ENCODE assay signal across 8 cellular contexts in genomic region chr2:186427017-186427350, GRCh38. TPM values are rescaled to one million over a fixed set of nuclear protein-coding genes. Genes with fewer than 3 reads are reported as not detected.
DNase-seq lines count a peak whose midpoint lies in the region; ATAC-seq and TF ChIP-seq lines count a peak whose summit lies in the region.
"Not testable (repeated sequence)": the region's sequence is repeated elsewhere in the genome, so short reads cannot be mapped to it uniquely, and the experiment has no call there.

No MANE protein-coding gene starts in this region.

- not testable (repeated sequence) for H2AFZ ChIP-seq in PC-3 (ENCODE audit: low read length)

- not testable (repeated sequence) for BruUV-seq in PC-3 (replicated peaks; lab: Mats Ljungman, UMichigan)

- H3K9ac ChIP-seq in PC-3 (ENCODE audit: low read length): not testable (repeated sequence)

- POLR2A ChIA-PET in PC-3 (lab: Charles Lee; ENCODE audit: unreplicated experiment): not testable (repeated sequence)

- H4K20me1 ChIP-seq in PC-3 (ENCODE audit: low read length): not testable (repeated sequence)

- CTCF ChIA-PET in PC-3 (lab: Charles Lee): not testable (repeated sequence)

- 0 out of 2 replicates have a peak overlapping the region, but pooled peaks have one; percentile 65 for H3K27ac ChIP-seq in PC-3 (ENCODE audit: low read length)

- not testable (repeated sequence) for H3K36me3 ChIP-seq in PC-3 (ENCODE audit: low read depth, low read length)

- peak overlapping the region; percentile 25 for H3K4me2 ChIP-seq in PC-3 (ENCODE audit: low read length)

- H3K9me3 ChIP-seq in PC-3 (ENCODE audit: low read length): not testable (repeated sequence)

- intact Hi-C loops in PC-3 (cut with micrococcal nuclease): loop anchor here (10.0 kb wide), 1 partner anchor 292 kb away; no protein-coding TSS in a partner anchor

- ATAC-seq in GM18511 (IDR thresholded peaks at IDR 0.05; ENCODE audit: unreplicated experiment) (peak; percentile 59), GM19035 (IDR thresholded peaks at IDR 0.05; ENCODE audit: unreplicated experiment) (peak; percentile 38), GM21360 (IDR thresholded peaks at IDR 0.05; ENCODE audit: unreplicated experiment) (peak; percentile 24), GM21737 (IDR thresholded peaks at IDR 0.05; ENCODE audit: unreplicated experiment) (peak; percentile 53), HG02884 (IDR thresholded peaks at IDR 0.05; ENCODE audit: unreplicated experiment) (peak; percentile 29), HG03097 (IDR thresholded peaks at IDR 0.05; ENCODE audit: low FRiP score, unreplicated experiment) (peak; percentile 29), HG03457 (IDR thresholded peaks at IDR 0.05; ENCODE audit: unreplicated experiment) (peak; percentile 40)
- not testable (repeated sequence) for ATAC-seq in PC-3

- H3K79me2 ChIP-seq in PC-3 (ENCODE audit: low read length): not testable (repeated sequence)

- not testable (repeated sequence) for H3K4me3 ChIP-seq in PC-3 (ENCODE audit: low read length)

- not testable (repeated sequence) for DNase-seq in PC-3

- H3K27me3 ChIP-seq in PC-3 (ENCODE audit: low read length): not testable (repeated sequence)

- not testable (repeated sequence) for H3K9me2 ChIP-seq in PC-3 (replicated peaks; ENCODE audit: low read length)

- TF ChIP-seq CTCF in PC-3 (conservative IDR thresholded peaks at IDR 0.05; ENCODE audit: low read depth, low read length): not testable (repeated sequence)

- H3F3A ChIP-seq in PC-3 (ENCODE audit: low read length, unreplicated experiment): not testable (repeated sequence)

- peaks cover 33% of the 10 kb centered on the region for H3K4me1 ChIP-seq in PC-3 (ENCODE audit: insufficient read depth, low read length)

RNA-seq across cellular contexts. Expression of gene ZC3H15, which starts 59.1 kb away (rescaled TPM):
- 58.2 and 64.9 TPM in 2 replicates for total RNA-seq in PC-3 (2014; rRNA removed)
